Comparison of ENCODE assay signal across 1 cellular context in the genomic region with DNA sequence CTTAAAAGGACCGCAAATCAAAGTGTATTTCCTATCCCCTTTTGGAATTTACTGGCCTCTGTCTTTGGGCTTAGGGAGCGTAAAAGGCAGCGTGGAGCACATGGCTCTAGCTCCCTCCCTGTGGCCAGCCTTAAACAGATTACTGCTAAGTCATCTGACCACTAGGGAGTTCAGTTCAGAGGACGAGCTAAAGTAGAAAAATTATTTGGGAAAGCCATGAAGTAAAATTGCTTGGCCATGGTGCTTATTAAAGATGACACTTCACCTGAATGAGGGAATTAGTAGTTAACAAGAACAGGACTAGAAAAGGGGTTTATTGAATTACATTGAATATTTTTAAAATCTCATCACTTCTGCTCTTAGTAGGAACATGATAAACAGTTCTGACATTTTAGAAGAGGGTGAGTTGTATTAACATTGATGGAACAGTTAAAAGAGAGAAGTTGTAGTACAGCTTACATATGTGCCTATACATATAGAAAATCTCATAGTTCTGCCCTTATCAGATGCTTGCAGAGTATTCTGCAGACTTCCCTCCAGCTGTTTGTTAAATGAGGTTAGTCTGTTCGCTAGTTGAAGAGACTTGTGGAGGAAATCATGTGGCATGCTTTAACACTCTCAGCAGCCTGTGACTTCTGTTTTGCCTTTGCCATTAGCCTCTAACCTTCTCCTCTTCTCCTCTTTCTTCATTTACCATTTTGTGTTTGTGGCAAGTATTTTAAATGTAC.
TF ChIP-seq lines count a peak whose summit lies in the region.

No MANE protein-coding gene starts in this region.

TF ChIP-seq in HepG2, 621 proteins besides CTCF, POLR2A, EP300 and RAD21 (continued from another document):
- TF ChIP-seq, protein P1, sequence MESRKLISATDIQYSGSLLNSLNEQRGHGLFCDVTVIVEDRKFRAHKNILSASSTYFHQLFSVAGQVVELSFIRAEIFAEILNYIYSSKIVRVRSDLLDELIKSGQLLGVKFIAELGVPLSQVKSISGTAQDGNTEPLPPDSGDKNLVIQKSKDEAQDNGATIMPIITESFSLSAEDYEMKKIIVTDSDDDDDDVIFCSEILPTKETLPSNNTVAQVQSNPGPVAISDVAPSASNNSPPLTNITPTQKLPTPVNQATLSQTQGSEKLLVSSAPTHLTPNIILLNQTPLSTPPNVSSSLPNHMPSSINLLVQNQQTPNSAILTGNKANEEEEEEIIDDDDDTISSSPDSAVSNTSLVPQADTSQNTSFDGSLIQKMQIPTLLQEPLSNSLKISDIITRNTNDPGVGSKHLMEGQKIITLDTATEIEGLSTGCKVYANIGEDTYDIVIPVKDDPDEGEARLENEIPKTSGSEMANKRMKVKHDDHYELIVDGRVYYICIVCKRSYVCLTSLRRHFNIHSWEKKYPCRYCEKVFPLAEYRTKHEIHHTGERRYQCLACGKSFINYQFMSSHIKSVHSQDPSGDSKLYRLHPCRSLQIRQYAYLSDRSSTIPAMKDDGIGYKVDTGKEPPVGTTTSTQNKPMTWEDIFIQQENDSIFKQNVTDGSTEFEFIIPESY (CRISPR knock-in tag; IDR thresholded peaks at IDR 0.05) = no peak
- TF ChIP-seq GFI1 (CRISPR knock-in tag; IDR thresholded peaks at IDR 0.05; ENCODE audit: borderline replicate concordance) (no peak), ZNF207 (IDR thresholded peaks at IDR 0.05; ENCODE audit: borderline replicate concordance) (no peak), SMAD9 (CRISPR knock-in tag; IDR thresholded peaks at IDR 0.05) (no peak), ZNF253 (CRISPR knock-in tag; IDR thresholded peaks at IDR 0.05; ENCODE audit: borderline replicate concordance) (no peak)
- TF ChIP-seq, protein P2, sequence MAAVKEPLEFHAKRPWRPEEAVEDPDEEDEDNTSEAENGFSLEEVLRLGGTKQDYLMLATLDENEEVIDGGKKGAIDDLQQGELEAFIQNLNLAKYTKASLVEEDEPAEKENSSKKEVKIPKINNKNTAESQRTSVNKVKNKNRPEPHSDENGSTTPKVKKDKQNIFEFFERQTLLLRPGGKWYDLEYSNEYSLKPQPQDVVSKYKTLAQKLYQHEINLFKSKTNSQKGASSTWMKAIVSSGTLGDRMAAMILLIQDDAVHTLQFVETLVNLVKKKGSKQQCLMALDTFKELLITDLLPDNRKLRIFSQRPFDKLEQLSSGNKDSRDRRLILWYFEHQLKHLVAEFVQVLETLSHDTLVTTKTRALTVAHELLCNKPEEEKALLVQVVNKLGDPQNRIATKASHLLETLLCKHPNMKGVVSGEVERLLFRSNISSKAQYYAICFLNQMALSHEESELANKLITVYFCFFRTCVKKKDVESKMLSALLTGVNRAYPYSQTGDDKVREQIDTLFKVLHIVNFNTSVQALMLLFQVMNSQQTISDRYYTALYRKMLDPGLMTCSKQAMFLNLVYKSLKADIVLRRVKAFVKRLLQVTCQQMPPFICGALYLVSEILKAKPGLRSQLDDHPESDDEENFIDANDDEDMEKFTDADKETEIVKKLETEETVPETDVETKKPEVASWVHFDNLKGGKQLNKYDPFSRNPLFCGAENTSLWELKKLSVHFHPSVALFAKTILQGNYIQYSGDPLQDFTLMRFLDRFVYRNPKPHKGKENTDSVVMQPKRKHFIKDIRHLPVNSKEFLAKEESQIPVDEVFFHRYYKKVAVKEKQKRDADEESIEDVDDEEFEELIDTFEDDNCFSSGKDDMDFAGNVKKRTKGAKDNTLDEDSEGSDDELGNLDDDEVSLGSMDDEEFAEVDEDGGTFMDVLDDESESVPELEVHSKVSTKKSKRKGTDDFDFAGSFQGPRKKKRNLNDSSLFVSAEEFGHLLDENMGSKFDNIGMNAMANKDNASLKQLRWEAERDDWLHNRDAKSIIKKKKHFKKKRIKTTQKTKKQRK (IDR thresholded peaks at IDR 0.05; ENCODE audit: low read length) = no peak
